Comparison of ENCODE assay signal across 30 cellular contexts in genomic region chr13:55627221-55627620, GRCh38.
"Had no signal": no experiment of that assay in that cellular context is flagged by ENCODE, and none has a peak within 500 bp of the region (broad histone marks: within the 10 kb centered on the region; RNA-seq: fewer than 3 reads in every experiment).

No MANE protein-coding gene starts in this region.

- DNase-seq: activated effector memory CD4-positive, alpha-beta T cell treated with anti-CD3 and anti-CD28 coated beads, Interleukin-2, amount 50 U/mL, for 16 hours; activated effector memory CD4-positive, alpha-beta T cell treated with Interleukin-2 at 50 U/mL for 16 hours; activated gamma-delta T cell; activated gamma-delta T cell treated with Interleukin-2 at 50 U/mL for 16 hours; activated naive CD4-positive, alpha-beta T cell; activated naive CD4-positive, alpha-beta T cell treated with anti-CD3 and anti-CD28 coated beads for 36 hours; activated naive CD4-positive, alpha-beta T cell treated with anti-CD3 and anti-CD28 coated beads, Interleukin-2, amount 10 ng/mL, durations not matched to agents 7 days and 5 days; activated naive CD4-positive, alpha-beta T cell treated with anti-CD3 and anti-CD28 coated beads, Interleukin-2, amount 50 U/mL, for 16 hours; activated naive CD4-positive, alpha-beta T cell treated with Interleukin-2 at 50 U/mL for 16 hours; activated naive CD8-positive, alpha-beta T cell treated with anti-CD3 and anti-CD28 coated beads for 36 hours; activated naive CD8-positive, alpha-beta T cell treated with anti-CD3 and anti-CD28 coated beads, Interleukin-2, amount 10 ng/mL, durations not matched to agents 7 days and 5 days; activated naive CD8-positive, alpha-beta T cell treated with anti-CD3 and anti-CD28 coated beads, Interleukin-2, amount 50 U/mL, for 24 hours; activated T-cell treated with anti-CD3 and anti-CD28 coated beads, Interleukin-2, amount 50 U/mL, for 1 hour; activated T-cell treated with anti-CD3 and anti-CD28 coated beads, Interleukin-2, amount 50 U/mL, for 24 hours; activated T-cell treated with anti-CD3 and anti-CD28 coated beads, Interleukin-2, amount 50 U/mL, for 4 hours; activated T-cell treated with anti-CD3 and anti-CD28 coated beads, Interleukin-2, amount 50 U/mL, for 48 hours; activated T-cell treated with anti-CD3 and anti-CD28 coated beads, Interleukin-2, amount 50 U/mL, for 72 hours; adrenal gland; amniotic stem cell; amygdala; anterior cingulate cortex; aorta; body of pancreas; brain microvascular endothelial cell; caudate nucleus; central memory CD4-positive, alpha-beta T cell; cerebellar nuclear complex had no signal

- H3K4me3 ChIP-seq: adrenal gland, ascending aorta, body of pancreas, breast epithelium, cardiac muscle cell had no signal

- H3K27ac ChIP-seq: adrenal gland, ascending aorta, body of pancreas, brain microvascular endothelial cell, breast epithelium, cardiac muscle cell had no signal

- H3K36me3 ChIP-seq: adrenal gland, ascending aorta, brain microvascular endothelial cell, breast epithelium, cardiac muscle cell had no signal

- H3K9me3 ChIP-seq: adrenal gland, ascending aorta, body of pancreas had no signal

- H3K27me3 ChIP-seq: adrenal gland, ascending aorta, body of pancreas, brain microvascular endothelial cell, breast epithelium, cardiac muscle cell had no signal
